In the genomic region with DNA sequence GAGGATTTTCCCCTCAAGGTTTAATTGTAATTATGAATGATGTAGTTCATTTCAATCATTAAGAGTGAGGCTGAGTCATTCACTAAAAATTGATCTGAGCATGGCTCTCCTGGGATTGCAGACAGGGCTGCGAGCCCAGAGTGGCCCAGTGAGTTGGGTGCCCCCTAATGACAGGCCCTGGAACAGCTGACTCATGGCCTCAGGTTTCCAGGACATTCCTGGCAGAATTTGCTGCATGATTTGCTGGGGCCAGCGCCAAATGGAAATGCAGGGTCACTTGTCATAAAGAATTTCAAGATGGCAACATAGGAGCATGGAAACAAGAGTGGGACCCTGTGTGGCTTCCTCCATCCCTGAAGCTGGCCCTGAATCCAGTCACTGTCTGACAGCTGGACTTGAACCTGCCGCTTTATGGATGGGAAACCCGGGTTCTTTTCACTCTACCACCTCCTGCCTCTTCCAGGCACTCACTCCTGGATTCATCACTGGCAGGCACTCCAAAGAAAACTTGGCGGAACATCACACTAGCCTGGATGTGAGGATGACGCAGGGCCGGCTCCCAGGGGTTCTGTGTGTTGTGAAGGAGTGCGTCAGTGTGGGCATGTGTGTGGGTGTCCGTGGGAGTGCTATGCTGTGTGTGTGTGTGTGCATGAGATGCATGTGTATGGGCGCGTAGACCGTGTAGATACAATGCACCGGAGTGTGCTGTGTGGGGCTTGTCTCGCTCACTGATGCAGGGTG, we compare ENCODE assay signal across 8 cellular contexts. TPM values are rescaled to one million over a fixed set of nuclear protein-coding genes. Genes with fewer than 3 reads are reported as not detected.
DNase-seq lines count a peak whose midpoint lies in the region; ATAC-seq, FAIRE-seq and TF ChIP-seq lines count a peak whose summit lies in the region.

No MANE protein-coding gene starts in this region.

- DNase-seq in NCI-H748 (lab: John Stamatoyannopoulos, UW; ENCODE audit: unreplicated experiment): peak; percentile 35
- no peak for DNase-seq in NCI-H748 treated with DMSO at 0.1 percent for 48 hours (lab: John Stamatoyannopoulos, UW)
- no peak for DNase-seq in MM.1S
- peak; percentile 34 for DNase-seq in amniotic epithelial cell (ENCODE audit: low read depth)
- DNase-seq in kidney: peak; percentile 53
- no peak for DNase-seq in activated T-cell treated with anti-CD3 and anti-CD28 coated beads, Interleukin-2, amount 50 U/mL, for 1 hour

- H3K4me3 ChIP-seq in MM.1S (ENCODE audit: low read length) (no peak overlapping the region), kidney (ENCODE audit: low read length in 2 of 2) (no peak overlapping the region)

- no peaks in the 10 kb centered on the region for H3K4me1 ChIP-seq in MM.1S (ENCODE audit: low read length)
- no peaks in the 10 kb centered on the region for H3K4me1 ChIP-seq in kidney (ENCODE audit: control insufficient read depth in 1 of 2, insufficient read depth in 1 of 2, low read depth in 1 of 2, low read length in 2 of 2)

- H3K27ac ChIP-seq in MM.1S (ENCODE audit: low read length): no peak overlapping the region
- no peak overlapping the region for H3K27ac ChIP-seq in kidney (ENCODE audit: low read depth in 2 of 2, low read length in 2 of 2)

- H3K79me2 ChIP-seq in MM.1S (ENCODE audit: low read length): no peaks in the 10 kb centered on the region

- no peaks in the 10 kb centered on the region for H3K9me3 ChIP-seq in MM.1S (replicated peaks; ENCODE audit: insufficient read depth, low read length)
- no peaks in the 10 kb centered on the region for H3K9me3 ChIP-seq in kidney (ENCODE audit: control insufficient read depth in 1 of 2, low read length in 2 of 2)

- H3K9ac ChIP-seq in MM.1S (ENCODE audit: low read length): no peak overlapping the region
- H3K9ac ChIP-seq in kidney (ENCODE audit: low read length in 2 of 2): no peak overlapping the region

- FAIRE-seq in kidney (lab: Jason Lieb, UNC): no peak

- no peak overlapping the region for H3K4me2 ChIP-seq in MM.1S (ENCODE audit: low read depth, low read length)

- H3K36me3 ChIP-seq in MM.1S (replicated peaks; ENCODE audit: insufficient read depth, low read length) (no peaks in the 10 kb centered on the region), kidney (ENCODE audit: control insufficient read depth in 1 of 2, insufficient read depth in 2 of 2, low read length in 2 of 2) (no peaks in the 10 kb centered on the region)

- intact Hi-C loops in kidney (cut with DNase I): no loop called here

- ATAC-seq in HG02840 (IDR thresholded peaks at IDR 0.05; ENCODE audit: low FRiP score, unreplicated experiment): no peak
- no peak for ATAC-seq in GM19397 (IDR thresholded peaks at IDR 0.05; ENCODE audit: unreplicated experiment)

- TF ChIP-seq CTCF in MM.1S (IDR thresholded peaks at IDR 0.05; ENCODE audit: low read length): peak; percentile 64
- peak; percentile 27 for TF ChIP-seq CTCF in kidney (IDR thresholded peaks at IDR 0.05; ENCODE audit: borderline replicate concordance, extremely low read depth, insufficient read depth)

- H2AFZ ChIP-seq in MM.1S (ENCODE audit: low read length): no peak overlapping the region

- no peaks in the 10 kb centered on the region for H3K9me2 ChIP-seq in MM.1S (replicated peaks; ENCODE audit: insufficient read depth, low read length)

- H3K27me3 ChIP-seq in MM.1S (replicated peaks; ENCODE audit: insufficient read depth, low read length): peaks cover 6% of the 10 kb centered on the region; the same call in 1 of the 2 replicates

- H4K20me1 ChIP-seq in MM.1S (ENCODE audit: insufficient read depth, low read length): no peaks in the 10 kb centered on the region

- H3F3A ChIP-seq in MM.1S (ENCODE audit: insufficient read depth, low read length): no peaks in the 10 kb centered on the region

RNA-seq across cellular contexts. Expression of a gene that starts 15.2 kb away (rescaled TPM):
- total RNA-seq in kidney: 0.16 TPM
- polyA plus RNA-seq in kidney (ENCODE audit: insufficient read depth, low read depth, low replicate concordance): not detected

Comparison
In these comparisons a context has a peak if more than half of its experiments do, and no peak if none do; other contexts are left out.
1. DNase-seq: peak in NCI-H748 (single experiment), amniotic epithelial cell (single experiment) and kidney (single experiment); none in NCI-H748 treated with DMSO at 0.1 percent for 48 hours (single experiment), MM.1S (single experiment) and activated T-cell treated with anti-CD3 and anti-CD28 coated beads, Interleukin-2, amount 50 U/mL, for 1 hour (single experiment).